ENCODE assay signal across 1 cellular context in genomic region chr16:11105038-11105903, GRCh38.
TF ChIP-seq lines count a peak whose summit lies in the region.

No MANE protein-coding gene starts in this region.

TF ChIP-seq in K562, 482 proteins besides CTCF, POLR2A, EP300 and RAD21 (continued from another document and continues in another):
- TF ChIP-seq ZNF395 (CRISPR knock-in tag; IDR thresholded peaks at IDR 0.05) (peak; percentile 78; the same call in 1 of the 2 replicates), BCL6 (CRISPR knock-in tag; IDR thresholded peaks at IDR 0.05) (no peak; the same call in 1 of the 2 replicates), ZNF354B (CRISPR knock-in tag; IDR thresholded peaks at IDR 0.05) (no peak), ELK3 (CRISPR knock-in tag; IDR thresholded peaks at IDR 0.05) (no peak), ZNF280B (CRISPR knock-in tag; IDR thresholded peaks at IDR 0.05) (no peak), ETS2 (tag; IDR thresholded peaks at IDR 0.05; ENCODE audit: borderline replicate concordance, poor library complexity, severe bottlenecking) (no peak), FOXM1 (IDR thresholded peaks at IDR 0.05; ENCODE audit: low read depth) (peak; percentile 96), FOXM1 (CRISPR knock-in tag; IDR thresholded peaks at IDR 0.05; ENCODE audit: low read depth) (no peak), SNRNP70 (optimal IDR thresholded peaks at IDR 0.05; ENCODE audit: low read depth, low read length) (no peak), ZNF124 (CRISPR knock-in tag; IDR thresholded peaks at IDR 0.05) (no peak), DLX4 (CRISPR knock-in tag; IDR thresholded peaks at IDR 0.05) (no peak), VEZF1 (CRISPR knock-in tag; IDR thresholded peaks at IDR 0.05) (peak; percentile 67; the same call in 1 of the 2 replicates), PML (IDR thresholded peaks at IDR 0.05; ENCODE audit: low read length) (peak; percentile 98), ZNF121 (CRISPR knock-in tag; conservative IDR thresholded peaks at IDR 0.05) (no peak), ZNF57 (CRISPR knock-in tag; IDR thresholded peaks at IDR 0.05) (no peak), KDM4B (IDR thresholded peaks at IDR 0.05; ENCODE audit: borderline replicate concordance in 2 of 2, low read depth in 1 of 2) (no peak), ZBTB40 (IDR thresholded peaks at IDR 0.05) (0 out of 2 replicates have a peak, but pooled peaks have one; percentile 15), ZBTB40 (CRISPR knock-in tag; IDR thresholded peaks at IDR 0.05) (no peak), ZNF444 (CRISPR knock-in tag; IDR thresholded peaks at IDR 0.05) (no peak), TEAD1 (CRISPR knock-in tag; IDR thresholded peaks at IDR 0.05) (peak; percentile 96 to 98), SMARCE1 (IDR thresholded peaks at IDR 0.05) (peak; percentile 98), XRCC5 (IDR thresholded peaks at IDR 0.05; ENCODE audit: low read depth, low read length) (no peak), TFE3 (CRISPR knock-in tag; IDR thresholded peaks at IDR 0.05) (no peak), PHF21A (IDR thresholded peaks at IDR 0.05; ENCODE audit: borderline replicate concordance, low read depth) (no peak; the same call in 1 of the 2 replicates), POLR2AphosphoS5 (IDR thresholded peaks at IDR 0.05; ENCODE audit: control insufficient read depth, insufficient read depth, low read depth, low read length) (peak; percentile 91), LARP7 (IDR thresholded peaks at IDR 0.05) (no peak), RFX7 (CRISPR knock-in tag; IDR thresholded peaks at IDR 0.05) (no peak), CHAMP1 (IDR thresholded peaks at IDR 0.05) (peak; percentile 97), MCM7 (IDR thresholded peaks at IDR 0.05) (no peak), ZNF511 (CRISPR knock-in tag; IDR thresholded peaks at IDR 0.05) (no peak), KLF1 (tag; IDR thresholded peaks at IDR 0.05) (no peak), TCF15 (CRISPR knock-in tag; IDR thresholded peaks at IDR 0.05) (no peak), BDP1 (IDR thresholded peaks at IDR 0.05; ENCODE audit: insufficient read depth, insufficient read length) (no peak), ZEB2 (IDR thresholded peaks at IDR 0.05) (peak; percentile 90), ZBTB49 (CRISPR knock-in tag; IDR thresholded peaks at IDR 0.05; ENCODE audit: borderline replicate concordance) (no peak), FOSL1 (tag; conservative IDR thresholded peaks at IDR 0.05) (peak; percentile 92), KLF13 (tag; IDR thresholded peaks at IDR 0.05; ENCODE audit: borderline replicate concordance, low read depth) (no peak), ZSCAN32 (CRISPR knock-in tag; IDR thresholded peaks at IDR 0.05) (no peak)
